Comparison of ENCODE assay signal across 8 cellular contexts in the genomic region with DNA sequence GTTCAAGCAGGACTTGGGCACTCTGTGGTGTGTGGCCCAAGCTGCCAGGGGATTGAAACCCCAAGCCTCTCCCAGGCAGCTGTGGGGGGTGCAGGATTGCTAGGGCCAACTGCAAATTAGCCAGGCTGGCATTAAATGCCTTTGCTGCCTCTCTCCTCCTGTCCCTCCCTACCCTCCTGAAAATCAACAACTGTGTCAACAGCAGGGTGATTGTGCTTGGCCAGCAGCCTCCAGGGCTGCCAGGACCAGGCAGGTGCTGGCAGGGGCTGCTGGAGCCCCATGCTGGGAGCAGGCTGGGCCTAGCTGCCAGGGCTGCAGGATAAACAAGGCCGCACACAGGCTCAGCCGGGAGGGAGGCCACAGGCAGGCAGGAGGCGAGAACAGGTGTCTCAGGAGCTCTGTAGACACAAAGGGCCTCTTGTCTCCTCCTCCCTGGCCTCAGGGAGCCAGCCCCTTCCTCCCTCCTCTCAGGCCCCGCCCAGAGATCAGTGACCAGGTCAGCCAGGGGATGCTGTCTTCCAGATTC. TPM values are rescaled to one million over a fixed set of nuclear protein-coding genes. Genes with fewer than 3 reads are reported as not detected.
DNase-seq lines count a peak whose midpoint lies in the region; ATAC-seq, FAIRE-seq and TF ChIP-seq lines count a peak whose summit lies in the region.

No MANE protein-coding gene starts in this region.

- no peak overlapping the region for H3K4me3 ChIP-seq in kidney (ENCODE audit: low read length in 2 of 2)

- H3K9me3 ChIP-seq in kidney (ENCODE audit: control insufficient read depth in 1 of 2, low read length in 2 of 2), result no peaks in the 10 kb centered on the region

- no peaks in the 10 kb centered on the region for H3K36me3 ChIP-seq in kidney (ENCODE audit: control insufficient read depth in 1 of 2, insufficient read depth in 2 of 2, low read length in 2 of 2)

- intact Hi-C loops in kidney (cut with DNase I), result no loop called here

- H3K9ac ChIP-seq in kidney (ENCODE audit: low read length in 2 of 2), result peak overlapping the region; percentile 51 to 53

- H3K27ac ChIP-seq in kidney (ENCODE audit: low read depth in 2 of 2, low read length in 2 of 2) (peak overlapping the region; percentile 84 to 87), temporal lobe (ENCODE audit: low read depth, low read length) (peak overlapping the region; percentile 55)

- DNase-seq in NCI-H1105 (lab: John Stamatoyannopoulos, UW), result peak; percentile 95
- peak; percentile 76 for DNase-seq in SW480 (ENCODE audit: low spot score)
- DNase-seq in kidney, result peak; percentile 84
- DNase-seq in frontal cortex (ENCODE audit: low spot score in 2 of 2), result no peak

- FAIRE-seq in kidney (lab: Jason Lieb, UNC) (no peak), frontal cortex (lab: Jason Lieb, UNC) (no peak)

- ATAC-seq in GM18858 (IDR thresholded peaks at IDR 0.05; ENCODE audit: unreplicated experiment) (no peak), HG02870 (IDR thresholded peaks at IDR 0.05; ENCODE audit: unreplicated experiment) (no peak), GM21619 (IDR thresholded peaks at IDR 0.05; ENCODE audit: unreplicated experiment) (no peak)

- peaks cover 70 to 75% of the 10 kb centered on the region in 2 donors for H3K4me1 ChIP-seq in kidney (ENCODE audit: control insufficient read depth in 1 of 2, insufficient read depth in 1 of 2, low read depth in 1 of 2, low read length in 2 of 2)

- TF ChIP-seq CTCF in kidney (IDR thresholded peaks at IDR 0.05; ENCODE audit: borderline replicate concordance, extremely low read depth, insufficient read depth), result no peak

RNA-seq across cellular contexts. Expression of a gene that starts 11.4 kb away (rescaled TPM):
- total RNA-seq in kidney (55.2 TPM), temporal lobe (2.2 TPM), frontal cortex (1.6 TPM)
- 23.9 TPM for polyA plus RNA-seq in kidney (ENCODE audit: insufficient read depth, low read depth, low replicate concordance)

Comparison
In these comparisons a context has a peak if more than half of its experiments do, and no peak if none do; other contexts are left out.
1. DNase-seq: peak in NCI-H1105 (single experiment), SW480 (single experiment) and kidney (single experiment); none in frontal cortex (0 of 2).
2. RNA of a gene that starts 11.4 kb away (total RNA-seq): 55.2 TPM in kidney (single experiment); 2.2 TPM in temporal lobe (single experiment) and 1.6 TPM in frontal cortex (single experiment); every median in the first group is over 10 times any median in the second.